In the genomic region with DNA sequence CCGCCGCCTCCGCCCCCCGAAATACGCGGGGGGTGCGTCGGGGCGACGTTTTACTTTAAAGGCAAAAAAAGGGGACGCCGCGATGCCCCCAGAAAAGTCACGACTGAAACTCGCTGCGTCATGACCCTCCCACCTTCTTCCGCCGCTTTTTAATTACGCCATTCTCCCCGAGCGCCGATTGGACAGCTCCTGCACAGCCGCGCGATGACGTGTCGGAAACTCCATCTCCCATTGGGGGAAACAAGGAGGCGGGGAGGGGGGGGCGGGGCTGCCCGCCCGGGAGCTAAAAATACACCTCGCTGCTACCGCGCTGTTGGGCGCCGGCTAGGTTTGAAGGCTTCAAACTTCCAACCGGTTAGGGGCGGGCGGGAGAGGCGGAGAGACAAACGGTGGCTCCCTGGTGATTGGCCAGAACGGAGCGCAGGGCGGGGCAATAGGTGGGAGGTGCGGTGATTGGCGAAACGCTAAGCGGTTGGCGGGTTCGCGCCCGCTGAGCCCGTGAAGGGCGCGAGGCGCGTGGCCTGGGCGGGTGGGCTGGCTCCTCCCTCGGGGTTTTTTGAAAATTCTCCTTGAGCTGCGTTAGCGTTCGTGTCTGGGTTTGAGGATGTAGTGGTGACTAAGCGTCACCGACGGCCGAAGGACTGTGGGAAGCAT, we compare ENCODE assay signal across 8 cellular contexts. TPM values are rescaled to one million over a fixed set of nuclear protein-coding genes. Genes with fewer than 3 reads are reported as not detected.
A peak's percentile ranks its signal among the peaks of the same experiment; 100 is the strongest.
DNase-seq lines count a peak whose midpoint lies in the region; ATAC-seq and TF ChIP-seq lines count a peak whose summit lies in the region.

A gene with protein sequence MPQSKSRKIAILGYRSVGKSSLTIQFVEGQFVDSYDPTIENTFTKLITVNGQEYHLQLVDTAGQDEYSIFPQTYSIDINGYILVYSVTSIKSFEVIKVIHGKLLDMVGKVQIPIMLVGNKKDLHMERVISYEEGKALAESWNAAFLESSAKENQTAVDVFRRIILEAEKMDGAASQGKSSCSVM (minus strand): TSS at position 131 of the 654 bp plus-strand sequence. CDS start 384 bp downstream, outside the sequence.

- TF ChIP-seq CTCF in C4-2B (conservative IDR thresholded peaks at IDR 0.05), result no peak
- TF ChIP-seq CTCF in dorsolateral prefrontal cortex (IDR thresholded peaks at IDR 0.05 in 54 of 56, conservative IDR thresholded peaks at IDR 0.05 in 2 of 56; ENCODE audit: low read depth in 1 of 56, partially characterized antibody in 56 of 56), result peak in 7 of 56 donors; percentile 5 to 31 (median 16)
- TF ChIP-seq CTCF in right lobe of liver (IDR thresholded peaks at IDR 0.05), result no peak

- 1% methylated on average over 36 of the region's 66 CpGs for WGBS in right lobe of liver (ENCODE audit: insufficient coverage, low coverage, low lambda C conversion rate, missing lambda C conversion rate)

- ATAC-seq in GM19397 (IDR thresholded peaks at IDR 0.05; ENCODE audit: unreplicated experiment), result peak; percentile 71
- peak; percentile 76 for ATAC-seq in HG03571 (IDR thresholded peaks at IDR 0.05; ENCODE audit: unreplicated experiment)
- ATAC-seq in right lobe of liver, result peak; percentile 84 to 94 (median 88)

- H3K4me1 Mint-ChIP-seq in activated CD4-positive, alpha-beta memory T cell treated with anti-CD3 and anti-CD28 coated beads for 36 hours (ENCODE audit: low read depth), result peaks cover 35% of the 10 kb centered on the region

- no peaks in the 10 kb centered on the region for H3K36me3 ChIP-seq in right lobe of liver

- H3K27ac ChIP-seq in C4-2B, result peak within 1 kb of the TSS; percentile 98
- peak within 1 kb of the TSS; percentile 69 to 99 (median 95) for H3K27ac ChIP-seq in dorsolateral prefrontal cortex
- H3K27ac ChIP-seq in right lobe of liver, result peak within 1 kb of the TSS; percentile 97 to 99 (median 99)

- CTCF ChIA-PET in activated CD4-positive, alpha-beta memory T cell treated with anti-CD3 and anti-CD28 coated beads for 36 hours (lab: Charles Lee), result interaction anchor here (1.0 to 1.7 kb wide), 6 partner anchors 112 to 264 kb away, joined by 3 to 9 read pairs (median 4); no protein-coding TSS in a partner anchor

- peaks cover 0 to 20% (median 8%) of the 10 kb centered on the region in 4 donors for H3K4me1 ChIP-seq in right lobe of liver

- POLR2A ChIA-PET in activated CD4-positive, alpha-beta memory T cell treated with anti-CD3 and anti-CD28 coated beads for 36 hours (lab: Charles Lee), result interaction anchor here (0.6 to 3.7 kb wide), 4 partner anchors 19 to 506 kb away, joined by 4 to 25 read pairs (median 4); a partner anchor contains a TSS

- H3K36me3 Mint-ChIP-seq in activated CD4-positive, alpha-beta memory T cell treated with anti-CD3 and anti-CD28 coated beads for 36 hours, result peaks cover 7% of the 10 kb centered on the region

- H3K9me3 ChIP-seq in right lobe of liver, result no peaks in the 10 kb centered on the region

- peak within 1 kb of the TSS; percentile 57 to 94 (median 79) for H3K4me3 ChIP-seq in dorsolateral prefrontal cortex
- H3K4me3 ChIP-seq in right lobe of liver, result peak within 1 kb of the TSS; percentile 57 to 78 (median 73)

- TF ChIP-seq POLR2A in right lobe of liver (IDR thresholded peaks at IDR 0.05), result no peak

- peak within 1 kb of the TSS; percentile 96 for H3K27ac Mint-ChIP-seq in activated CD4-positive, alpha-beta memory T cell treated with anti-CD3 and anti-CD28 coated beads for 36 hours

- no peaks in the 10 kb centered on the region for H3K9me3 Mint-ChIP-seq in activated CD4-positive, alpha-beta memory T cell treated with anti-CD3 and anti-CD28 coated beads for 36 hours

- H3K27me3 ChIP-seq in dorsolateral prefrontal cortex (no peaks in the 10 kb centered on the region), right lobe of liver (no peaks in the 10 kb centered on the region)

- intact Hi-C loops in activated CD4-positive, alpha-beta memory T cell treated with anti-CD3 and anti-CD28 coated beads for 36 hours (cut with micrococcal nuclease), result loop anchor here (1.0 to 5.0 kb wide), 6 partner anchors 48 to 356 kb away; a partner anchor contains a TSS
- intact Hi-C loops in dorsolateral prefrontal cortex (cut with DNase I), result loop anchor here (2.0 to 5.0 kb wide), 3 partner anchors 73 to 113 kb away; no protein-coding TSS in a partner anchor
- intact Hi-C loops in right lobe of liver (cut with DNase I), result no loop called here

- DNase-seq in NCI-H82 (lab: John Stamatoyannopoulos, UW), result peak; percentile 99
- peak; percentile 99 for DNase-seq in activated CD4-positive, alpha-beta memory T cell treated with anti-CD3 and anti-CD28 coated beads for 36 hours
- peak; percentile 86 to 99 (median 97) for DNase-seq in dorsolateral prefrontal cortex
- DNase-seq in right lobe of liver, result peak; percentile 98 to 99 (median 99)
- peak; percentile 97 to 99 for DNase-seq in stimulated activated CD4-positive, alpha-beta T cell treated with anti-CD3 and anti-CD28 coated beads, Interleukin-4, amount 100 ng/mL, for 4 hours

- H3K4me3 Mint-ChIP-seq in activated CD4-positive, alpha-beta memory T cell treated with anti-CD3 and anti-CD28 coated beads for 36 hours, result peak within 1 kb of the TSS; percentile 92

- H3K27me3 Mint-ChIP-seq in activated CD4-positive, alpha-beta memory T cell treated with anti-CD3 and anti-CD28 coated beads for 36 hours, result no peaks in the 10 kb centered on the region

RNA-seq across cellular contexts. Expression of the gene that starts here (rescaled TPM):
- total RNA-seq in activated CD4-positive, alpha-beta memory T cell treated with anti-CD3 and anti-CD28 coated beads for 36 hours, result 10 to 100 TPM; 62.0 to 64.6 TPM
- total RNA-seq in dorsolateral prefrontal cortex, result 100 to 1,000 TPM in 99 of 120 experiments, 10 to 100 TPM in 21; 67.8 to 164 (median 115) TPM
- 10 to 100 TPM; 33.4 to 55.3 (median 49.7) TPM for total RNA-seq in right lobe of liver

Comparison
In these comparisons a context has a peak if more than half of its experiments do, and no peak if none do; other contexts are left out.
1. Peak in every context shown above with its lines: DNase-seq, ATAC-seq, H3K4me3 ChIP-seq and H3K27ac ChIP-seq.
2. intact Hi-C loops: an anchor here in activated CD4-positive, alpha-beta memory T cell treated with anti-CD3 and anti-CD28 coated beads for 36 hours (1.0 to 5.0 kb wide) and dorsolateral prefrontal cortex (2.0 to 5.0 kb wide); none called in right lobe of liver.